Comparison of ENCODE assay signal across 8 cellular contexts in genomic region chr19:1093811-1094553, GRCh38. TPM values are rescaled to one million over a fixed set of nuclear protein-coding genes. Genes with fewer than 3 reads are reported as not detected.
DNase-seq lines count a peak whose midpoint lies in the region; ATAC-seq, FAIRE-seq and TF ChIP-seq lines count a peak whose summit lies in the region.

No MANE protein-coding gene starts in this region.

- peak overlapping the region; percentile 93 for H3K4me3 Mint-ChIP-seq in nephron progenitor cell

- no peak overlapping the region for H2BK5ac ChIP-seq in H1 (ENCODE audit: low read depth, low read length)

- H3K9me3 Mint-ChIP-seq in nephron progenitor cell, result peaks cover 4% of the 10 kb centered on the region

- H3K4me3 ChIP-seq in BLaER1, result peak overlapping the region; percentile 94
- H3K4me3 ChIP-seq in NB4 (ENCODE audit: low read depth, low read length), result peak overlapping the region; percentile 75
- peak overlapping the region; percentile 64 to 95 (median 91); a peak in 7 of 8 replicates for H3K4me3 ChIP-seq in H1 (ENCODE audit: extremely low read depth in 1 of 4, insufficient read depth in 2 of 4, low read depth in 3 of 4, low read length in 4 of 4)

- no peak for TF ChIP-seq RAD21 in H1 (IDR thresholded peaks at IDR 0.05 in 1 of 2, conservative IDR thresholded peaks at IDR 0.05 in 1 of 2; ENCODE audit: low read depth in 2 of 2, low read length in 2 of 2)

- H3K36me3 Mint-ChIP-seq in nephron progenitor cell (ENCODE audit: low read depth), result no peaks in the 10 kb centered on the region

- H2BK120ac ChIP-seq in H1 (replicated peaks; ENCODE audit: low read depth, low read length), result no peak overlapping the region

- H3K4me2 ChIP-seq in BLaER1 (peak overlapping the region; percentile 94), H1 (ENCODE audit: insufficient read depth in 1 of 2, low read depth in 2 of 2, low read length in 2 of 2) (peak overlapping the region; percentile 60 to 98)

- H3K23me2 ChIP-seq in H1 (ENCODE audit: low read depth, low read length), result peaks cover 5% of the 10 kb centered on the region

- no peak overlapping the region for H3K23ac ChIP-seq in H1 (ENCODE audit: insufficient read length)

- H4K5ac ChIP-seq in H1 (ENCODE audit: insufficient read length, low read depth, low read length), result no peak overlapping the region

- peaks cover 49% of the 10 kb centered on the region for H4K20me1 ChIP-seq in BLaER1
- peaks cover 8 to 11% of the 10 kb centered on the region in 2 experiments for H4K20me1 ChIP-seq in H1 (replicated peaks in 1 of 2; ENCODE audit: control insufficient read depth in 1 of 2, insufficient read depth in 2 of 2, low read length in 2 of 2)

- H3K9ac ChIP-seq in BLaER1 (peak overlapping the region; percentile 97), H1 (replicated peaks in 1 of 4; ENCODE audit: extremely low read depth in 1 of 4, low read depth in 3 of 4, low read length in 3 of 4) (peak overlapping the region; percentile 41 to 90 (median 86); a peak in 6 of 7 replicates)

- no peak overlapping the region for H4K91ac ChIP-seq in H1 (replicated peaks; ENCODE audit: insufficient read length, low read length)

- ATAC-seq in GM18858 (IDR thresholded peaks at IDR 0.05; ENCODE audit: unreplicated experiment), result no peak
- ATAC-seq in GM19035 (IDR thresholded peaks at IDR 0.05; ENCODE audit: unreplicated experiment), result no peak
- ATAC-seq in GM21786 (IDR thresholded peaks at IDR 0.05; ENCODE audit: unreplicated experiment), result no peak

- H3K4me1 Mint-ChIP-seq in nephron progenitor cell, result peaks cover 45% of the 10 kb centered on the region

- no peak overlapping the region for H3K27ac Mint-ChIP-seq in nephron progenitor cell

- no peak overlapping the region for H3K18ac ChIP-seq in H1 (ENCODE audit: extremely low read depth, low read length)

- H3K36me3 ChIP-seq in BLaER1 (peaks cover 45% of the 10 kb centered on the region), H1 (ENCODE audit: control insufficient read depth in 2 of 4, insufficient read depth in 4 of 4, low read length in 3 of 4) (peaks cover 4 to 29% (median 14%) of the 10 kb centered on the region in 4 experiments; a peak in 7 of 8 replicates)

- H3K27ac ChIP-seq in BLaER1 (peak overlapping the region; percentile 87), H1 (ENCODE audit: low read depth, low read length) (no peak overlapping the region)

- no peak overlapping the region for H2BK15ac ChIP-seq in H1 (ENCODE audit: low read length)

- H3K27me3 ChIP-seq in BLaER1 (no peaks in the 10 kb centered on the region), H1 (replicated peaks in 1 of 4; ENCODE audit: control insufficient read depth in 3 of 4, extremely low read depth in 1 of 4, insufficient read depth in 3 of 4, low read length in 3 of 4) (peaks cover 0 to 2% (median 0%) of the 10 kb centered on the region in 4 experiments; a peak in 1 of 7 replicates)

- peaks cover 53% of the 10 kb centered on the region for H3K4me1 ChIP-seq in BLaER1
- H3K4me1 ChIP-seq in H1 (replicated peaks in 1 of 4; ENCODE audit: control insufficient read depth in 3 of 4, insufficient read depth in 4 of 4, low read length in 3 of 4), result peaks cover 0 to 8% (median 5%) of the 10 kb centered on the region in 4 experiments; a peak in 4 of 7 replicates

- no peak overlapping the region for H3K4ac ChIP-seq in H1 (replicated peaks; ENCODE audit: insufficient read length, low read depth, low read length)

- peaks cover 3% of the 10 kb centered on the region for H3K27me3 Mint-ChIP-seq in nephron progenitor cell (ENCODE audit: low read depth, poor library complexity)

- no peak for TF ChIP-seq EP300 in H1 (IDR thresholded peaks at IDR 0.05; ENCODE audit: borderline replicate concordance in 1 of 2, low read depth in 2 of 2, low read length in 2 of 2)

- H2BK12ac ChIP-seq in H1 (ENCODE audit: low read depth, low read length), result no peak overlapping the region

- DNase-seq in NB4 (ENCODE audit: low read depth) (no peak), H1 (ENCODE audit: low read depth in 1 of 2, low spot score in 2 of 2) (no peak), nephron progenitor cell (no peak), inferior parietal cortex (ENCODE audit: extremely low spot score) (no peak)

- CTCF ChIA-PET in H1 (lab: Charles Lee; ENCODE audit: partially characterized antibody), result interaction anchor here (0.6 to 2.0 kb wide), 9 partner anchors 8 to 350 kb away, joined by 3 to 7 read pairs (median 4); no protein-coding TSS in a partner anchor

- no peak overlapping the region for H3K14ac ChIP-seq in H1 (ENCODE audit: insufficient read length)

- no peak for FAIRE-seq in H1 (lab: Jason Lieb, UNC)

- peaks cover 8 to 19% of the 10 kb centered on the region in 2 experiments for H3K79me2 ChIP-seq in H1 (ENCODE audit: control insufficient read depth in 1 of 2, insufficient read depth in 2 of 2, low read length in 2 of 2)

- no peak overlapping the region for H3K56ac ChIP-seq in H1 (replicated peaks; ENCODE audit: insufficient read length, low read depth, low read length)

- TF ChIP-seq CTCF in NB4 (IDR thresholded peaks at IDR 0.05; ENCODE audit: low read depth, low read length) (no peak), H1 (IDR thresholded peaks at IDR 0.05; ENCODE audit: control extremely low read depth in 1 of 3, insufficient read depth in 1 of 3, low read depth in 1 of 3, low read length in 3 of 3) (no peak), nephron progenitor cell (IDR thresholded peaks at IDR 0.05) (no peak)

- H2AFZ ChIP-seq in H1 (ENCODE audit: low read length), result no peak overlapping the region

- no peak overlapping the region for H2BK20ac ChIP-seq in H1 (ENCODE audit: low read length)

- peaks cover 10% of the 10 kb centered on the region; the same call in 1 of the 2 replicates for H3K79me1 ChIP-seq in H1 (ENCODE audit: low read depth, low read length)

- 90% methylated on average over 30 of the region's 32 CpGs; no CpG with 5 or more reads in 1 of the 2 experiments for WGBS in H1 (ENCODE audit: extremely low coverage in 1 of 2, insufficient coverage in 1 of 2, insufficient read length in 1 of 2, insufficient replicate concordance in 2 of 2, low coverage in 1 of 2, low lambda C conversion rate in 2 of 2, missing lambda C conversion rate in 1 of 2), 2 experiments

- H4K8ac ChIP-seq in H1 (ENCODE audit: extremely low read depth, insufficient read depth, low read length), result peak overlapping the region; percentile 18; the same call in 1 of the 2 replicates

- no peak overlapping the region for H2AK5ac ChIP-seq in H1 (ENCODE audit: low read depth, low read length)

- POLR2A ChIA-PET in H1 (lab: Charles Lee; ENCODE audit: partially characterized antibody), result interaction anchor here (0.6 to 4.9 kb wide), 10 partner anchors 10 to 175 kb away, joined by 3 to 93 read pairs (median 4); partner anchors contain the start of genes CIRBP, CNN2 and GPX4

- TF ChIP-seq POLR2A in NB4 (IDR thresholded peaks at IDR 0.05; ENCODE audit: extremely low read depth, insufficient read length), result no peak
- TF ChIP-seq POLR2A in H1 (IDR thresholded peaks at IDR 0.05; ENCODE audit: control extremely low read depth in 1 of 2, low read depth in 2 of 2, low read length in 2 of 2), result no peak

- H3K9me3 ChIP-seq in BLaER1 (no peaks in the 10 kb centered on the region), H1 (ENCODE audit: insufficient read depth in 2 of 2, low read depth in 1 of 2, low read length in 1 of 2) (no peaks in the 10 kb centered on the region)

TF ChIP-seq in H1, 55 proteins besides CTCF, POLR2A, EP300 and RAD21 (continues in another document):
- TF ChIP-seq HDAC2 (IDR thresholded peaks at IDR 0.05; ENCODE audit: borderline replicate concordance in 1 of 2, low read depth in 2 of 2, low read length in 2 of 2) (no peak), KDM5A (IDR thresholded peaks at IDR 0.05; ENCODE audit: low read length) (no peak), HDAC6 (IDR thresholded peaks at IDR 0.05; ENCODE audit: low read depth, low read length) (no peak)

RNA-seq across cellular contexts. Expression of gene POLR2E, which starts 1.2 kb away (rescaled TPM):
- total RNA-seq in H1 (2021; fragmentation: NEBNext Ultra II Directional; extraction: Animal tissue kit (Norgen Biotek cat#: 25700)), result 274 and 281 TPM in 2 replicates
- 381 and 483 TPM in 2 replicates for polyA plus RNA-seq in H1 (2011; rRNA removed)
- 378 TPM for polyA plus RNA-seq in H1 (2011; cell fraction: cytosol; rRNA removed)
- polyA plus RNA-seq in H1 (2011; cell fraction: nucleus; rRNA removed), result 283 TPM
- 286 to 416 TPM (median 379 TPM) in 4 replicates for polyA plus RNA-seq in H1 (2012, experiment 1 of 2)
- polyA plus RNA-seq in H1 (2012, experiment 2 of 2), result 296 TPM
- polyA plus RNA-seq in H1 (2013, experiment 1 of 2), result 195 TPM
- polyA plus RNA-seq in H1 (2013, experiment 2 of 2), result 204 TPM
- 110 and 140 TPM in 2 replicates for polyA minus RNA-seq in H1 (2011; rRNA and poly(A)+ RNA removed)
- polyA minus RNA-seq in H1 (2011; cell fraction: cytosol; rRNA and poly(A)+ RNA removed), result 128 TPM
- 125 TPM for polyA minus RNA-seq in H1 (2011; cell fraction: nucleus; rRNA and poly(A)+ RNA removed)

RNA-seq across cellular contexts. Expression of gene GPX4, which starts 9.8 kb away (rescaled TPM):
- 342 and 355 TPM in 2 replicates for total RNA-seq in H1 (2021; fragmentation: NEBNext Ultra II Directional; extraction: Animal tissue kit (Norgen Biotek cat#: 25700))
- polyA plus RNA-seq in H1 (2011; rRNA removed), result 693 and 947 TPM in 2 replicates
- polyA plus RNA-seq in H1 (2011; cell fraction: cytosol; rRNA removed), result 779 TPM
- 730 TPM for polyA plus RNA-seq in H1 (2011; cell fraction: nucleus; rRNA removed)
- polyA plus RNA-seq in H1 (2012, experiment 1 of 2), result 475 to 711 TPM (median 640 TPM) in 4 replicates
- polyA plus RNA-seq in H1 (2012, experiment 2 of 2), result 958 TPM
- polyA plus RNA-seq in H1 (2013, experiment 1 of 2), result 575 TPM
- 562 TPM for polyA plus RNA-seq in H1 (2013, experiment 2 of 2)
- polyA minus RNA-seq in H1 (2011; rRNA and poly(A)+ RNA removed), result 186 and 191 TPM in 2 replicates
- polyA minus RNA-seq in H1 (2011; cell fraction: cytosol; rRNA and poly(A)+ RNA removed), result 297 TPM
- polyA minus RNA-seq in H1 (2011; cell fraction: nucleus; rRNA and poly(A)+ RNA removed), result 155 TPM

RNA-seq across cellular contexts. Expression of gene ARHGAP45, which starts 27.0 kb away (rescaled TPM):
- total RNA-seq in H1 (2021; fragmentation: NEBNext Ultra II Directional; extraction: Animal tissue kit (Norgen Biotek cat#: 25700)), result 41.8 and 43.6 TPM in 2 replicates
- polyA plus RNA-seq in H1 (2011; rRNA removed), result 31.4 and 40.2 TPM in 2 replicates
- 36.8 TPM for polyA plus RNA-seq in H1 (2011; cell fraction: cytosol; rRNA removed)
- polyA plus RNA-seq in H1 (2011; cell fraction: nucleus; rRNA removed), result 67.4 TPM
- polyA plus RNA-seq in H1 (2012, experiment 1 of 2), result 26.5 to 43.1 TPM (median 35.3 TPM) in 4 replicates
- 29.2 TPM for polyA plus RNA-seq in H1 (2012, experiment 2 of 2)
- 16.7 TPM for polyA plus RNA-seq in H1 (2013, experiment 1 of 2)
- 16.2 TPM for polyA plus RNA-seq in H1 (2013, experiment 2 of 2)
- 13.6 and 19.9 TPM in 2 replicates for polyA minus RNA-seq in H1 (2011; rRNA and poly(A)+ RNA removed)
- 28.4 TPM for polyA minus RNA-seq in H1 (2011; cell fraction: cytosol; rRNA and poly(A)+ RNA removed)
- 25.1 TPM for polyA minus RNA-seq in H1 (2011; cell fraction: nucleus; rRNA and poly(A)+ RNA removed)

RNA-seq across cellular contexts. Expression of gene ABCA7, which starts 54.1 kb away (rescaled TPM):
- 25.6 and 29.7 TPM in 2 replicates for total RNA-seq in H1 (2021; fragmentation: NEBNext Ultra II Directional; extraction: Animal tissue kit (Norgen Biotek cat#: 25700))
- 10.4 and 17.4 TPM in 2 replicates for polyA plus RNA-seq in H1 (2011; rRNA removed)
- 11.0 TPM for polyA plus RNA-seq in H1 (2011; cell fraction: cytosol; rRNA removed)
- polyA plus RNA-seq in H1 (2011; cell fraction: nucleus; rRNA removed), result 75.8 TPM
- polyA plus RNA-seq in H1 (2012, experiment 1 of 2), result 24.0 to 35.6 TPM (median 26.9 TPM) in 4 replicates
- 20.8 TPM for polyA plus RNA-seq in H1 (2012, experiment 2 of 2)
- 22.9 TPM for polyA plus RNA-seq in H1 (2013, experiment 1 of 2)
- polyA plus RNA-seq in H1 (2013, experiment 2 of 2), result 19.2 TPM
- polyA minus RNA-seq in H1 (2011; rRNA and poly(A)+ RNA removed), result 7.3 and 11.6 TPM in 2 replicates
- 17.7 TPM for polyA minus RNA-seq in H1 (2011; cell fraction: cytosol; rRNA and poly(A)+ RNA removed)
- 32.0 TPM for polyA minus RNA-seq in H1 (2011; cell fraction: nucleus; rRNA and poly(A)+ RNA removed)
